8 cellular contexts compared by ENCODE assay signal in genomic region chr7:36670585-36671431, GRCh38. TPM values are rescaled to one million over a fixed set of nuclear protein-coding genes. Genes with fewer than 3 reads are reported as not detected.
DNase-seq lines count a peak whose midpoint lies in the region; TF ChIP-seq lines count a peak whose summit lies in the region.

No MANE protein-coding gene starts in this region.

- no peak overlapping the region for H3K4me3 ChIP-seq in CD8-positive, alpha-beta memory T cell (ENCODE audit: low read length)
- H3K4me3 ChIP-seq in SJSA1: no peak overlapping the region

- H3K4me1 ChIP-seq in CD8-positive, alpha-beta memory T cell (ENCODE audit: insufficient read depth, low read length): no peaks in the 10 kb centered on the region
- H3K4me1 ChIP-seq in SJSA1 (replicated peaks): peaks cover 21% of the 10 kb centered on the region

- H3K9me3 ChIP-seq in CD8-positive, alpha-beta memory T cell (ENCODE audit: low read length): no peaks in the 10 kb centered on the region
- H3K9me3 ChIP-seq in SJSA1 (replicated peaks): no peaks in the 10 kb centered on the region

- H3K9me3 Mint-ChIP-seq in CD8-positive, alpha-beta memory T cell: no peaks in the 10 kb centered on the region

- DNase-seq in CD8-positive, alpha-beta memory T cell: peak; percentile 47 to 71 (median 65)
- peak; percentile 65 for DNase-seq in GM20000 (ENCODE audit: low spot score)
- peak; percentile 79 for DNase-seq in LoVo (ENCODE audit: low spot score)
- peak; percentile 63 to 67 for DNase-seq in SJSA1 (ENCODE audit: low read depth in 1 of 2, low spot score in 2 of 2)
- peak; percentile 68 for DNase-seq in activated naive CD4-positive, alpha-beta T cell treated with Interleukin-2 at 50 U/mL for 16 hours
- peak; percentile 65 for DNase-seq in globus pallidus (ENCODE audit: low spot score)
- DNase-seq in posterior cingulate gyrus: peak in 6 of 10 donors; percentile 46 to 87 (median 62)
- no peak for DNase-seq in mesenteric fat pad (ENCODE audit: low spot score)

- no peaks in the 10 kb centered on the region for H3K36me3 ChIP-seq in CD8-positive, alpha-beta memory T cell (ENCODE audit: insufficient read depth, low read length)
- H3K36me3 ChIP-seq in SJSA1: no peaks in the 10 kb centered on the region

- no peaks in the 10 kb centered on the region for H3K27me3 ChIP-seq in CD8-positive, alpha-beta memory T cell (ENCODE audit: insufficient read depth, low read length, poor library complexity, severe bottlenecking)
- H3K27me3 ChIP-seq in SJSA1 (replicated peaks): no peaks in the 10 kb centered on the region

- H3K27ac ChIP-seq in CD8-positive, alpha-beta memory T cell (ENCODE audit: low read depth, low read length): no peak overlapping the region
- H3K27ac ChIP-seq in SJSA1: no peak overlapping the region

- H3K4me1 Mint-ChIP-seq in CD8-positive, alpha-beta memory T cell: peaks cover 31 to 64% (median 52%) of the 10 kb centered on the region in 3 donors

- peaks cover 5 to 48% (median 18%) of the 10 kb centered on the region in 3 donors for H3K36me3 Mint-ChIP-seq in CD8-positive, alpha-beta memory T cell

- H3K27me3 Mint-ChIP-seq in CD8-positive, alpha-beta memory T cell: peaks cover 0 to 2% of the 10 kb centered on the region in 2 donors

- peak overlapping the region in 3 of 7 donors; percentile 30 to 56 (median 50) for H3K4me3 Mint-ChIP-seq in CD8-positive, alpha-beta memory T cell

- CTCF ChIA-PET in CD8-positive, alpha-beta memory T cell (lab: Charles Lee): interaction anchor here (0.6 to 5.0 kb wide), 48 partner anchors 8 to 640 kb away, joined by 3 to 78 read pairs (median 4); no protein-coding TSS in a partner anchor

- peak; percentile 68 for TF ChIP-seq CTCF in GM20000 (IDR thresholded peaks at IDR 0.05; ENCODE audit: extremely low read depth, missing control alignments)

- H3K27ac Mint-ChIP-seq in CD8-positive, alpha-beta memory T cell: peak overlapping the region in 7 of 8 donors; percentile 60 to 91 (median 87)

- POLR2A ChIA-PET in CD8-positive, alpha-beta memory T cell (lab: Charles Lee): interaction anchor here (1.7 kb wide), 1 partner anchor 31 kb away, joined by 5 read pairs; no protein-coding TSS in a partner anchor

- intact Hi-C loops in posterior cingulate gyrus (cut with DNase I): loop anchor here (2.0 kb wide), 1 partner anchor 184 kb away; no protein-coding TSS in a partner anchor

RNA-seq across cellular contexts. Expression of gene AOAH, which starts 53.5 kb away (rescaled TPM):
- total RNA-seq in CD8-positive, alpha-beta memory T cell: 10 to 100 TPM; 25.0 to 26.4 TPM
- polyA plus RNA-seq in CD8-positive, alpha-beta memory T cell: 59.2 TPM
- 0.61 TPM in 1 of 2 replicates, not detected in the other for total RNA-seq in SJSA1 (2014; rRNA removed; shearing (Covaris generic))
- total RNA-seq in mesenteric fat pad: 9.4 TPM
